In the genomic region with DNA sequence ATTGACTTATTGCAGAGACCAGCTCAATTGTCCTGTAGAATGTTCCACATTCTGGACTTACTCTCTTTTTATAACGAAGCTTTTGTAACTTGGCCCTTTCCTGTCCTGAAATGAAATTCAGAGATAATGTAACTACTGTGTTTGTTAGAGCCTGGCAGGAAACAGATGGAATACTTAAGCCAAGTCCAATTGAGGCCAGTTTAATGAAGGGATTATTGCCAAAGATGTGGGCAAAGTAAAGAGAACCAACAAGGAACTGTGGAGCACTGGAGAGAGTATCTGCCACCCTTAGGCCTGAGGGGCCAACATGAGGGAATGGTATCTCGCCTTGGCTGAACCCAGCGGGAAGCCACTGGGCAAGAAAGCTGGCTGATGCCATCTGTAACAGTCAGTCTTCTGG, we compare ENCODE assay signal across 27 cellular contexts. TPM values are rescaled to one million over a fixed set of nuclear protein-coding genes. Genes with fewer than 3 reads are reported as not detected.
DNase-seq lines count a peak whose midpoint lies in the region; ATAC-seq, FAIRE-seq and TF ChIP-seq lines count a peak whose summit lies in the region.
"Had no signal": no experiment of that assay in that cellular context is flagged by ENCODE, and none has a peak within 500 bp of the region (broad histone marks: within the 10 kb centered on the region; RNA-seq: fewer than 3 reads in every experiment).

No MANE protein-coding gene starts in this region.

- ATAC-seq in memory B cell (ENCODE audit: low read depth) (no peak), WTC11 (no peak), GM21825 (IDR thresholded peaks at IDR 0.05; ENCODE audit: unreplicated experiment) (no peak)
- ATAC-seq: A549; activated T-helper 17 cell treated with anti-CD3 and anti-CD28 coated beads, Interleukin-2, amount 50 U/mL, for 72 hours; Right ventricle myocardium inferior had no signal

- H3K4me1 Mint-ChIP-seq in memory B cell, result peaks cover 9% of the 10 kb centered on the region
- peaks cover 8% of the 10 kb centered on the region for H3K4me1 Mint-ChIP-seq in WTC11
- H3K4me1 Mint-ChIP-seq: activated naive CD4-positive, alpha-beta T cell treated with anti-CD3 and anti-CD28 coated beads, Interleukin-2, amount 50 U/mL, for 24 hours; activated T-helper 17 cell treated with anti-CD3 and anti-CD28 coated beads, Interleukin-2, amount 50 U/mL, for 72 hours had no signal

- H3K36me3 Mint-ChIP-seq in memory B cell, result no peaks in the 10 kb centered on the region
- no peaks in the 10 kb centered on the region for H3K36me3 Mint-ChIP-seq in WTC11
- H3K36me3 Mint-ChIP-seq: activated CD4-positive, alpha-beta memory T cell treated with anti-CD3 and anti-CD28 coated beads for 36 hours; activated naive CD4-positive, alpha-beta T cell treated with anti-CD3 and anti-CD28 coated beads, Interleukin-2, amount 50 U/mL, for 24 hours had no signal

- no peaks in the 10 kb centered on the region for H3K27me3 Mint-ChIP-seq in memory B cell
- no peaks in the 10 kb centered on the region; the same call in 1 of the 2 replicates for H3K27me3 Mint-ChIP-seq in WTC11 (ENCODE audit: low read depth)
- H3K27me3 Mint-ChIP-seq: activated CD4-positive, alpha-beta memory T cell treated with anti-CD3 and anti-CD28 coated beads for 36 hours; activated naive CD4-positive, alpha-beta T cell treated with anti-CD3 and anti-CD28 coated beads, Interleukin-2, amount 50 U/mL, for 24 hours; activated T-helper 17 cell treated with anti-CD3 and anti-CD28 coated beads, Interleukin-2, amount 50 U/mL, for 72 hours had no signal

- no peak for TF ChIP-seq CTCF in C4-2B (conservative IDR thresholded peaks at IDR 0.05)
- TF ChIP-seq CTCF in WTC11 (IDR thresholded peaks at IDR 0.05), result no peak

- POLR2A ChIA-PET in WTC11 (lab: Charles Lee), result no interaction called here

- H3K27ac Mint-ChIP-seq in memory B cell (peak overlapping the region; percentile 19), WTC11 (no peak overlapping the region)
- H3K27ac Mint-ChIP-seq: activated CD4-positive, alpha-beta memory T cell treated with anti-CD3 and anti-CD28 coated beads for 36 hours; activated naive CD4-positive, alpha-beta T cell treated with anti-CD3 and anti-CD28 coated beads, Interleukin-2, amount 50 U/mL, for 24 hours; activated T-helper 17 cell treated with anti-CD3 and anti-CD28 coated beads, Interleukin-2, amount 50 U/mL, for 72 hours had no signal

- H3K27ac ChIP-seq in C4-2B, result peak overlapping the region; percentile 57
- H3K27ac ChIP-seq: A549, neutrophil had no signal

- peak; percentile 63 to 81 for DNase-seq in NCI-H524 (lab: John Stamatoyannopoulos, UW)
- DNase-seq in dermis blood vessel endothelial cell, result peak; percentile 81
- no peak for DNase-seq in memory B cell (ENCODE audit: low spot score in 2 of 2)
- no peak for DNase-seq in DMS153 treated with DMSO at 0.1 percent for 48 hours (lab: John Stamatoyannopoulos, UW; ENCODE audit: unreplicated experiment)
- DNase-seq in WTC11 (ENCODE audit: low spot score), result no peak
- no peak for DNase-seq in GM19239 (ENCODE audit: insufficient read length, low spot score)
- DNase-seq: activated CD4-positive, alpha-beta memory T cell treated with anti-CD3 and anti-CD28 coated beads for 36 hours; activated CD4-positive, CD25-positive, alpha-beta regulatory T cell; activated CD8-positive, alpha-beta memory T cell treated with anti-CD3 and anti-CD28 coated beads, Interleukin-2, amount 50 U/mL, for 48 hours; BE2C; COR-L47; cortex of kidney; KG1; kidney glomerular epithelial cell; NCI-H526 treated with DMSO at 0.1 percent for 48 hours; retina; stimulated activated CD4-positive, alpha-beta T cell treated with anti-CD3 and anti-CD28 coated beads, Interleukin-2, amount 100 ng/mL, for 24 hours; SW 1271; T1000 had no signal

- no peak for FAIRE-seq in GM19239 (lab: Jason Lieb, UNC)
- FAIRE-seq: A549, GM12892 had no signal

- H3K4me3 Mint-ChIP-seq in memory B cell, result no peak overlapping the region
- no peak overlapping the region for H3K4me3 Mint-ChIP-seq in WTC11
- H3K4me3 Mint-ChIP-seq: activated CD4-positive, alpha-beta memory T cell treated with anti-CD3 and anti-CD28 coated beads for 36 hours; activated naive CD4-positive, alpha-beta T cell treated with anti-CD3 and anti-CD28 coated beads, Interleukin-2, amount 50 U/mL, for 24 hours; activated T-helper 17 cell treated with anti-CD3 and anti-CD28 coated beads, Interleukin-2, amount 50 U/mL, for 72 hours had no signal

- CTCF ChIA-PET in WTC11 (lab: Charles Lee), result no interaction called here

- no peaks in the 10 kb centered on the region for H3K9me3 Mint-ChIP-seq in memory B cell
- peaks cover 3% of the 10 kb centered on the region; the same call in 1 of the 2 replicates for H3K9me3 Mint-ChIP-seq in WTC11
- H3K9me3 Mint-ChIP-seq: activated CD4-positive, alpha-beta memory T cell treated with anti-CD3 and anti-CD28 coated beads for 36 hours; activated naive CD4-positive, alpha-beta T cell treated with anti-CD3 and anti-CD28 coated beads, Interleukin-2, amount 50 U/mL, for 24 hours; activated T-helper 17 cell treated with anti-CD3 and anti-CD28 coated beads, Interleukin-2, amount 50 U/mL, for 72 hours had no signal

TF ChIP-seq in WTC11, 78 proteins besides CTCF, POLR2A, EP300 and RAD21:
- no peak for TF ChIP-seq ELF4 (CRISPR knock-in tag; IDR thresholded peaks at IDR 0.05; ENCODE audit: low read depth)
- TF ChIP-seq TCF7 (CRISPR knock-in tag; IDR thresholded peaks at IDR 0.05; ENCODE audit: low read depth), result no peak
- TF ChIP-seq ESRRA (CRISPR knock-in tag; IDR thresholded peaks at IDR 0.05; ENCODE audit: borderline replicate concordance), result no peak
- no peak for TF ChIP-seq IRF2 (CRISPR knock-in tag; IDR thresholded peaks at IDR 0.05; ENCODE audit: borderline replicate concordance, low read depth)
- no peak for TF ChIP-seq ZNF219 (CRISPR knock-in tag; IDR thresholded peaks at IDR 0.05; ENCODE audit: borderline replicate concordance)
- TF ChIP-seq, protein P1, sequence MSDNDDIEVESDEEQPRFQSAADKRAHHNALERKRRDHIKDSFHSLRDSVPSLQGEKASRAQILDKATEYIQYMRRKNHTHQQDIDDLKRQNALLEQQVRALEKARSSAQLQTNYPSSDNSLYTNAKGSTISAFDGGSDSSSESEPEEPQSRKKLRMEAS (CRISPR knock-in tag; IDR thresholded peaks at IDR 0.05), result no peak
- TF ChIP-seq MYBL2 (CRISPR knock-in tag; IDR thresholded peaks at IDR 0.05), result no peak
- TF ChIP-seq MXD4 (CRISPR knock-in tag; IDR thresholded peaks at IDR 0.05; ENCODE audit: borderline replicate concordance), result no peak
- TF ChIP-seq, protein P2, sequence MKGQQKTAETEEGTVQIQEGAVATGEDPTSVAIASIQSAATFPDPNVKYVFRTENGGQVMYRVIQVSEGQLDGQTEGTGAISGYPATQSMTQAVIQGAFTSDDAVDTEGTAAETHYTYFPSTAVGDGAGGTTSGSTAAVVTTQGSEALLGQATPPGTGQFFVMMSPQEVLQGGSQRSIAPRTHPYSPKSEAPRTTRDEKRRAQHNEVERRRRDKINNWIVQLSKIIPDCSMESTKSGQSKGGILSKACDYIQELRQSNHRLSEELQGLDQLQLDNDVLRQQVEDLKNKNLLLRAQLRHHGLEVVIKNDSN (CRISPR knock-in tag; IDR thresholded peaks at IDR 0.05), result no peak
- no peak for TF ChIP-seq NFATC4 (CRISPR knock-in tag; IDR thresholded peaks at IDR 0.05)
- TF ChIP-seq, protein P3, sequence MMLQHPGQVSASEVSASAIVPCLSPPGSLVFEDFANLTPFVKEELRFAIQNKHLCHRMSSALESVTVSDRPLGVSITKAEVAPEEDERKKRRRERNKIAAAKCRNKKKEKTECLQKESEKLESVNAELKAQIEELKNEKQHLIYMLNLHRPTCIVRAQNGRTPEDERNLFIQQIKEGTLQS (CRISPR knock-in tag; conservative IDR thresholded peaks at IDR 0.05), result no peak

RNA-seq across cellular contexts. Expression of a gene that starts 32.9 kb away (rescaled TPM):
- total RNA-seq in dermis blood vessel endothelial cell (0.42 TPM in 1 of 2 replicates, not detected in the other), WTC11 (2021) (11.5 to 14.0 TPM (median 12.9 TPM) in 3 replicates)

RNA-seq across cellular contexts. Expression of a gene that starts 52.7 kb away (rescaled TPM):
- total RNA-seq in dermis blood vessel endothelial cell (430 and 574 TPM in 2 replicates), WTC11 (2021) (258 to 304 TPM (median 277 TPM) in 3 replicates)

Comparison
In these comparisons a context has a peak if more than half of its experiments do, and no peak if none do; other contexts are left out.
1. DNase-seq: peak in NCI-H524 (2 of 2) and dermis blood vessel endothelial cell (single experiment); none in memory B cell (0 of 2), DMS153 treated with DMSO at 0.1 percent for 48 hours (single experiment), WTC11 (single experiment) and GM19239 (single experiment).